ENCODE assay signal across 8 cellular contexts in the genomic region with DNA sequence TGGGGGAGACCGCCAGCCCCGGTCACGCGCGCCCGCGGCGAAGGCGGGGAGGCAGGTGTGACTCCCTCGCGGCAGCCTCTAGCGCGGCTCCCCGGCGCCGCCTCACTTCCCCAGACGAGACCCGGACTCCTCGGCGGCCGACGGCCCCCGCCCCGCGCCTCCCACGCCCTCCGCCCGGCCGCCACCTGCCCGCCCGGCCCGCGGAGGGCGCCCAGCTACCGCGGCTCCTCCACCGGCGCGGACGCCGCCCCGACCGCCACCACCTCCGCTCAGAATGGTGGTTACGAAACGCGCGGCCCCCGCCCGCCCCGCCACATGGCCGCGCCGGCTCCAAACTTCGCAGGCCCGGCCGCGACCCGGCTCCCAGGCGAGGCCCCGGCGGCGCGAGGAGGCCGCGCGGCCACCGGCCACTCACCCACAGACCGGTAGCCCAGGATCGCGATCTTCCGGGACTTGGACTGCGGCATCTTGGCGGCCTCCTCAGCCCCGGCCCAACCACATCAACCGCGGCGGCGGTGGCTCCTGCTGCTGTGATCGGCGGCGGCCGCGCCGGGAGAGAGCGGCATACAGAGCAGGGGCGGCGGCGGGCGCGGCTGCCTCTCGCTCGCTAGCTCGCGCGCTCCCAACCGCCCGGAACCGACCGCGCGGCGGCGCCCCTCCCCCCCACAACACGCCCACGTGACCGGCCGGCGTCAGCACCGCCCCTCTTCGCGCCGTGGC. TPM values are rescaled to one million over a fixed set of nuclear protein-coding genes. Genes with fewer than 3 reads are reported as not detected.
DNase-seq lines count a peak whose midpoint lies in the region; ATAC-seq and TF ChIP-seq lines count a peak whose summit lies in the region.
"Not testable (repeated sequence)": the region's sequence is repeated elsewhere in the genome, so short reads cannot be mapped to it uniquely, and the experiment has no call there.

No MANE protein-coding gene starts in this region.

- ATAC-seq in GM21717 (IDR thresholded peaks at IDR 0.05; ENCODE audit: unreplicated experiment) (peak; percentile 54), Right ventricle myocardium inferior (peak; percentile 92)
- peak; percentile 62 for ATAC-seq in activated naive CD8-positive, alpha-beta T cell treated with anti-CD3 and anti-CD28 coated beads, Interleukin-2, amount 50 U/mL, for 24 hours

- peak; percentile 34 for TF ChIP-seq CTCF in neutrophil (IDR thresholded peaks at IDR 0.05)

- peak overlapping the region; percentile 94 for H3K4me3 Mint-ChIP-seq in activated naive CD8-positive, alpha-beta T cell treated with anti-CD3 and anti-CD28 coated beads, Interleukin-2, amount 50 U/mL, for 24 hours

- H3K9me3 ChIP-seq in HUES6 (ENCODE audit: control insufficient read depth, insufficient read depth, low read depth, low read length); neutrophil: not testable (repeated sequence)

- H3K4me1 ChIP-seq in HUES6 (ENCODE audit: control insufficient read depth, insufficient read depth, low read length), result peaks cover 11% of the 10 kb centered on the region; the same call in 1 of the 2 replicates
- peaks cover 32 to 37% of the 10 kb centered on the region in 2 experiments for H3K4me1 ChIP-seq in neutrophil (ENCODE audit: control insufficient read depth in 1 of 2, insufficient read depth in 1 of 2, low read depth in 1 of 2, low read length in 1 of 2)

- H3K27me3 ChIP-seq in HUES6 (ENCODE audit: control insufficient read depth, insufficient read depth, low read length); neutrophil: not testable (repeated sequence)

- peaks cover 16% of the 10 kb centered on the region for H3K36me3 Mint-ChIP-seq in activated naive CD8-positive, alpha-beta T cell treated with anti-CD3 and anti-CD28 coated beads, Interleukin-2, amount 50 U/mL, for 24 hours (ENCODE audit: low read depth)

- H3K4me3 ChIP-seq in HUES6 (ENCODE audit: low read depth, low read length) (peak overlapping the region; percentile 77), neutrophil (ENCODE audit: low read depth in 1 of 2, low read length in 1 of 2) (peak overlapping the region; percentile 72 to 76)

- not testable (repeated sequence) for H3K9me3 Mint-ChIP-seq in activated naive CD8-positive, alpha-beta T cell treated with anti-CD3 and anti-CD28 coated beads, Interleukin-2, amount 50 U/mL, for 24 hours

- peak overlapping the region; percentile 94 for H3K9ac ChIP-seq in HUES6 (ENCODE audit: low read length)

- H3K27ac ChIP-seq in HUES6 (ENCODE audit: low read depth, low read length), result peak overlapping the region; percentile 88
- peak overlapping the region; percentile 98 for H3K27ac ChIP-seq in neutrophil

- H3K27me3 Mint-ChIP-seq in activated naive CD8-positive, alpha-beta T cell treated with anti-CD3 and anti-CD28 coated beads, Interleukin-2, amount 50 U/mL, for 24 hours, result not testable (repeated sequence)

- H3K27ac Mint-ChIP-seq in activated naive CD8-positive, alpha-beta T cell treated with anti-CD3 and anti-CD28 coated beads, Interleukin-2, amount 50 U/mL, for 24 hours, result peak overlapping the region; percentile 89

- intact Hi-C loops in Right ventricle myocardium inferior (cut with DNase I), result loop anchor here (5.0 kb wide), 1 partner anchor 57 kb away; no protein-coding TSS in a partner anchor

- DNase-seq in Daoy (ENCODE audit: low read depth) (peak; percentile 54), T-helper 22 cell (ENCODE audit: low read depth) (peak; percentile 53), Right ventricle myocardium inferior (ENCODE audit: missing footprints) (peak; percentile 82)
- peak; percentile 63 for DNase-seq in activated naive CD8-positive, alpha-beta T cell treated with anti-CD3 and anti-CD28 coated beads, Interleukin-2, amount 50 U/mL, for 24 hours
- DNase-seq in stimulated activated naive CD4-positive, alpha-beta T cell (lab: John Stamatoyannopoulos, UW), result peak; percentile 53 to 82 (median 62)

- not testable (repeated sequence) for H3K36me3 ChIP-seq in HUES6 (ENCODE audit: control insufficient read depth, insufficient read depth, low read length); neutrophil

- peaks cover 48% of the 10 kb centered on the region for H3K4me1 Mint-ChIP-seq in activated naive CD8-positive, alpha-beta T cell treated with anti-CD3 and anti-CD28 coated beads, Interleukin-2, amount 50 U/mL, for 24 hours

RNA-seq across cellular contexts. Expression of gene RHEB, which starts 0.5 kb away (rescaled TPM):
- total RNA-seq in Daoy (2014; rRNA removed; shearing (Covaris generic)), result 307 and 426 TPM in 2 replicates
- 135 TPM for total RNA-seq in Right ventricle myocardium inferior

Comparison
In these comparisons a context has a peak if more than half of its experiments do, and no peak if none do; other contexts are left out.
1. Peak in every context shown above with its lines: DNase-seq, ATAC-seq, H3K4me3 ChIP-seq and H3K27ac ChIP-seq.